ENCODE assay signal across 1 cellular context in the genomic region with DNA sequence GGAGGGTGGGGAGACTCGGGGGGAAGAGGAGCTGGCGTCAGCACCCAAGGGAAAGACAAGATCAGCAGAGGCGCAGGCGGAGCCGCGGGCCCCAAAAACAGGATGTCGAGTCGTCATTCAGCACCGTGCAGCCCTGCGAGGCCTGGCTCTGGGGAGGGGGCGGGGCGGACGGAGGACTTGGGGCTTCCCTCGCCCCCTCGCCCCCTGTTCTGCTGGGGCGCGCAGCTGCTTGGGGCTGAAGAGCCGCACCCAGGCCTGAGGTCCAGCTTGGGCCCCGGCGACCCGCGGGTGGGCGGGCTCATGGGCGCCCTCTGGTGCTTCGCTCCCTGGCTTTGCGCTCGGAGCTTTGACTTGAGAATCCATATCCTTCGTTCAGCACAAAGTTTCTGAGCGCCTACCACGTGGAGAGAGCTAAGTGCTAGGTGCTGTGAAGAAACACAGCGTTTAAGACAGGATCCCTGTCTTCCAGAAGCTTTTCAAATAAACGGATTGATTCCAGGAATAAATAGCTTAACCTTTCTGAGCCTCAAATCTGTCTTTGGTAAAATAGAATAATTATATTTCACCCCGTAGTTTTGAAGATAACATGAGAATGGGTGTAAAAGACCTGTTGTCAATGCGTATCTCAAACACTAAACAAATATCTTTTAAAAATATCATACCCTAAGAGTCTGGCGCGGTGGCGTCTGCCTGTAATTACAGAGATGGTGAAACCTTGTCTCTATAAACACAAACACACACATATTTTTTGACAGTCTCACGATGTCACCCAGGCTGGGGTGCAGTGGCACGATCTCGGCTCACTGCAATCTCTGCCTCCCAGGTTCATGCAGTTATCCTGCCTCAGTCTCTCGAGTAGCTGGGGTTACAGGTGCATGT.
TF ChIP-seq lines count a peak whose summit lies in the region.

No MANE protein-coding gene starts in this region.

TF ChIP-seq in HepG2, 621 proteins besides CTCF, POLR2A, EP300 and RAD21 (continued from another document and continues in another):
- TF ChIP-seq, protein P1, sequence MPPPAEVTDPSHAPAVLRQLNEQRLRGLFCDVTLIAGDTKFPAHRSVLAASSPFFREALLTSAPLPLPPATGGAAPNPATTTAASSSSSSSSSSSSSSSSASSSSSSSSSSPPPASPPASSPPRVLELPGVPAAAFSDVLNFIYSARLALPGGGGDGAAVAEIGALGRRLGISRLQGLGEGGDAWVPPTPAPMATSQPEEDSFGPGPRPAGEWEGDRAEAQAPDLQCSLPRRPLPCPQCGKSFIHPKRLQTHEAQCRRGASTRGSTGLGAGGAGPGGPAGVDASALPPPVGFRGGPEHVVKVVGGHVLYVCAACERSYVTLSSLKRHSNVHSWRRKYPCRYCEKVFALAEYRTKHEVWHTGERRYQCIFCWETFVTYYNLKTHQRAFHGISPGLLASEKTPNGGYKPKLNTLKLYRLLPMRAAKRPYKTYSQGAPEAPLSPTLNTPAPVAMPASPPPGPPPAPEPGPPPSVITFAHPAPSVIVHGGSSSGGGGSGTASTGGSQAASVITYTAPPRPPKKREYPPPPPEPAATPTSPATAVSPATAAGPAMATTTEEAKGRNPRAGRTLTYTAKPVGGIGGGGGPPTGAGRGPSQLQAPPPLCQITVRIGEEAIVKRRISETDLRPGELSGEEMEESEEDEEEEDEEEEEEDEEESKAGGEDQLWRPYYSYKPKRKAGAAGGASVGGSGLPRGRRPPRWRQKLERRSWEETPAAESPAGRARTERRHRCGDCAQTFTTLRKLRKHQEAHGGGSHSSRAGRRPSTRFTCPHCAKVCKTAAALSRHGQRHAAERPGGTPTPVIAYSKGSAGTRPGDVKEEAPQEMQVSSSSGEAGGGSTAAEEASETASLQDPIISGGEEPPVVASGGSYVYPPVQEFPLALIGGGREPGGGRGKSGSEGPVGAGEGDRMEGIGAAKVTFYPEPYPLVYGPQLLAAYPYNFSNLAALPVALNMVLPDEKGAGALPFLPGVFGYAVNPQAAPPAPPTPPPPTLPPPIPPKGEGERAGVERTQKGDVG (CRISPR knock-in tag; IDR thresholded peaks at IDR 0.05; ENCODE audit: borderline replicate concordance), result peak; percentile 24; the same call in 1 of the 2 replicates
- no peak for TF ChIP-seq FOXA3 (CRISPR knock-in tag; IDR thresholded peaks at IDR 0.05)
- 0 out of 2 replicates have a peak, but pooled peaks have one; percentile 44 for TF ChIP-seq ZNF552 (CRISPR knock-in tag; IDR thresholded peaks at IDR 0.05; ENCODE audit: borderline replicate concordance)
- no peak for TF ChIP-seq ZNF615 (CRISPR knock-in tag; IDR thresholded peaks at IDR 0.05; ENCODE audit: borderline replicate concordance)
- TF ChIP-seq ZNF510 (CRISPR knock-in tag; IDR thresholded peaks at IDR 0.05; ENCODE audit: low read depth), result no peak
- TF ChIP-seq FOXO4 (CRISPR knock-in tag; conservative IDR thresholded peaks at IDR 0.05), result no peak
- no peak for TF ChIP-seq ZNF337 (CRISPR knock-in tag; IDR thresholded peaks at IDR 0.05; ENCODE audit: borderline replicate concordance, low read depth)
- 0 out of 2 replicates have a peak, but pooled peaks have one; percentile 22 for TF ChIP-seq TAF1 (CRISPR knock-in tag; IDR thresholded peaks at IDR 0.05)
- TF ChIP-seq BRD4 (CRISPR knock-in tag; IDR thresholded peaks at IDR 0.05), result no peak
- TF ChIP-seq ZNF142 (CRISPR knock-in tag; IDR thresholded peaks at IDR 0.05), result no peak; the same call in 1 of the 2 replicates
- TF ChIP-seq PHF20 (CRISPR knock-in tag; IDR thresholded peaks at IDR 0.05), result no peak
- no peak for TF ChIP-seq ZIK1 (CRISPR knock-in tag; IDR thresholded peaks at IDR 0.05; ENCODE audit: borderline replicate concordance, low read depth)
- TF ChIP-seq SALL1 (CRISPR knock-in tag; IDR thresholded peaks at IDR 0.05), result peak; percentile 77
- no peak for TF ChIP-seq ZNF44 (CRISPR knock-in tag; IDR thresholded peaks at IDR 0.05)
- no peak for TF ChIP-seq ZNF75D (CRISPR knock-in tag; IDR thresholded peaks at IDR 0.05; ENCODE audit: borderline replicate concordance)
- TF ChIP-seq ZNF720 (CRISPR knock-in tag; IDR thresholded peaks at IDR 0.05), result no peak
- no peak for TF ChIP-seq ZNF496 (CRISPR knock-in tag; IDR thresholded peaks at IDR 0.05; ENCODE audit: insufficient replicate concordance)
- no peak for TF ChIP-seq ZSCAN31 (CRISPR knock-in tag; IDR thresholded peaks at IDR 0.05; ENCODE audit: low read depth)
- no peak for TF ChIP-seq GPN1 (CRISPR knock-in tag; IDR thresholded peaks at IDR 0.05; ENCODE audit: borderline replicate concordance)
- peak; percentile 85 for TF ChIP-seq MYC (CRISPR knock-in tag; IDR thresholded peaks at IDR 0.05; ENCODE audit: borderline replicate concordance)
- peak; percentile 90; the same call in 1 of the 2 replicates for TF ChIP-seq MXD4 (CRISPR knock-in tag; IDR thresholded peaks at IDR 0.05)
- no peak for TF ChIP-seq NR2C2 (CRISPR knock-in tag; IDR thresholded peaks at IDR 0.05; ENCODE audit: borderline replicate concordance)
- no peak for TF ChIP-seq CREB1 (IDR thresholded peaks at IDR 0.05)
- no peak for TF ChIP-seq CREB1 (CRISPR knock-in tag; IDR thresholded peaks at IDR 0.05)
- no peak for TF ChIP-seq ZFAT (CRISPR knock-in tag; conservative IDR thresholded peaks at IDR 0.05)
- peak; percentile 42 for TF ChIP-seq NCOA2 (CRISPR knock-in tag; IDR thresholded peaks at IDR 0.05)
- no peak for TF ChIP-seq ADNP (CRISPR knock-in tag; IDR thresholded peaks at IDR 0.05)
- TF ChIP-seq NFE2L1 (CRISPR knock-in tag; IDR thresholded peaks at IDR 0.05; ENCODE audit: borderline replicate concordance), result no peak
- no peak for TF ChIP-seq ZNF543 (CRISPR knock-in tag; IDR thresholded peaks at IDR 0.05)
- TF ChIP-seq ZBTB8A (CRISPR knock-in tag; IDR thresholded peaks at IDR 0.05; ENCODE audit: borderline replicate concordance, low read depth), result no peak
- peak; percentile 29; the same call in 1 of the 2 replicates for TF ChIP-seq FOXK1 (CRISPR knock-in tag; IDR thresholded peaks at IDR 0.05; ENCODE audit: borderline replicate concordance, low read depth)
- TF ChIP-seq, protein P2, sequence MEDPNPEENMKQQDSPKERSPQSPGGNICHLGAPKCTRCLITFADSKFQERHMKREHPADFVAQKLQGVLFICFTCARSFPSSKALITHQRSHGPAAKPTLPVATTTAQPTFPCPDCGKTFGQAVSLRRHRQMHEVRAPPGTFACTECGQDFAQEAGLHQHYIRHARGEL (CRISPR knock-in tag; IDR thresholded peaks at IDR 0.05), result no peak
- TF ChIP-seq REPIN1 (CRISPR knock-in tag; IDR thresholded peaks at IDR 0.05; ENCODE audit: borderline replicate concordance, low read depth), result no peak
- no peak for TF ChIP-seq TOPORS (CRISPR knock-in tag; IDR thresholded peaks at IDR 0.05)
- 0 out of 2 replicates have a peak, but pooled peaks have one; percentile 42 for TF ChIP-seq ZSCAN20 (CRISPR knock-in tag; IDR thresholded peaks at IDR 0.05; ENCODE audit: borderline replicate concordance)
- peak; percentile 76; the same call in 1 of the 2 replicates for TF ChIP-seq ERF (CRISPR knock-in tag; IDR thresholded peaks at IDR 0.05)
- peak; percentile 83 for TF ChIP-seq XRCC5 (optimal IDR thresholded peaks at IDR 0.05; ENCODE audit: low read length)
- TF ChIP-seq E2F1 (CRISPR knock-in tag; IDR thresholded peaks at IDR 0.05), result peak; percentile 19; the same call in 1 of the 2 replicates
- TF ChIP-seq NBN (conservative IDR thresholded peaks at IDR 0.05), result no peak
- 0 out of 2 replicates have a peak, but pooled peaks have one; percentile 22 for TF ChIP-seq HIVEP1 (CRISPR knock-in tag; IDR thresholded peaks at IDR 0.05)
- peak; percentile 55; the same call in 1 of the 2 replicates for TF ChIP-seq HOXA5 (CRISPR knock-in tag; IDR thresholded peaks at IDR 0.05)
- TF ChIP-seq RFX3 (CRISPR knock-in tag; IDR thresholded peaks at IDR 0.05), result no peak
- no peak for TF ChIP-seq ZNF775 (CRISPR knock-in tag; IDR thresholded peaks at IDR 0.05; ENCODE audit: borderline replicate concordance)
- TF ChIP-seq, protein P3, sequence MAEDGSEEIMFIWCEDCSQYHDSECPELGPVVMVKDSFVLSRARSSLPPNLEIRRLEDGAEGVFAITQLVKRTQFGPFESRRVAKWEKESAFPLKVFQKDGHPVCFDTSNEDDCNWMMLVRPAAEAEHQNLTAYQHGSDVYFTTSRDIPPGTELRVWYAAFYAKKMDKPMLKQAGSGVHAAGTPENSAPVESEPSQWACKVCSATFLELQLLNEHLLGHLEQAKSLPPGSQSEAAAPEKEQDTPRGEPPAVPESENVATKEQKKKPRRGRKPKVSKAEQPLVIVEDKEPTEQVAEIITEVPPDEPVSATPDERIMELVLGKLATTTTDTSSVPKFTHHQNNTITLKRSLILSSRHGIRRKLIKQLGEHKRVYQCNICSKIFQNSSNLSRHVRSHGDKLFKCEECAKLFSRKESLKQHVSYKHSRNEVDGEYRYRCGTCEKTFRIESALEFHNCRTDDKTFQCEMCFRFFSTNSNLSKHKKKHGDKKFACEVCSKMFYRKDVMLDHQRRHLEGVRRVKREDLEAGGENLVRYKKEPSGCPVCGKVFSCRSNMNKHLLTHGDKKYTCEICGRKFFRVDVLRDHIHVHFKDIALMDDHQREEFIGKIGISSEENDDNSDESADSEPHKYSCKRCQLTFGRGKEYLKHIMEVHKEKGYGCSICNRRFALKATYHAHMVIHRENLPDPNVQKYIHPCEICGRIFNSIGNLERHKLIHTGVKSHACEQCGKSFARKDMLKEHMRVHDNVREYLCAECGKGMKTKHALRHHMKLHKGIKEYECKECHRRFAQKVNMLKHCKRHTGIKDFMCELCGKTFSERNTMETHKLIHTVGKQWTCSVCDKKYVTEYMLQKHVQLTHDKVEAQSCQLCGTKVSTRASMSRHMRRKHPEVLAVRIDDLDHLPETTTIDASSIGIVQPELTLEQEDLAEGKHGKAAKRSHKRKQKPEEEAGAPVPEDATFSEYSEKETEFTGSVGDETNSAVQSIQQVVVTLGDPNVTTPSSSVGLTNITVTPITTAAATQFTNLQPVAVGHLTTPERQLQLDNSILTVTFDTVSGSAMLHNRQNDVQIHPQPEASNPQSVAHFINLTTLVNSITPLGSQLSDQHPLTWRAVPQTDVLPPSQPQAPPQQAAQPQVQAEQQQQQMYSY (CRISPR knock-in tag; IDR thresholded peaks at IDR 0.05), result no peak
- TF ChIP-seq JUN (CRISPR knock-in tag; IDR thresholded peaks at IDR 0.05), result no peak
- TF ChIP-seq ZNF891 (CRISPR knock-in tag; IDR thresholded peaks at IDR 0.05), result no peak
- no peak for TF ChIP-seq ZNF703 (CRISPR knock-in tag; IDR thresholded peaks at IDR 0.05; ENCODE audit: borderline replicate concordance)
- TF ChIP-seq ZKSCAN8 (CRISPR knock-in tag; IDR thresholded peaks at IDR 0.05; ENCODE audit: borderline replicate concordance), result no peak
